In genomic region chr7:100836812-100837098, GRCh38 we compare ENCODE assay signal across 1 cellular context.
TF ChIP-seq lines count a peak whose summit lies in the region.

No MANE protein-coding gene starts in this region.

TF ChIP-seq in GM12878, 131 proteins besides CTCF, POLR2A, EP300 and RAD21:
- TF ChIP-seq HCFC1 (IDR thresholded peaks at IDR 0.05; ENCODE audit: low read length) (no peak), USF2 (IDR thresholded peaks at IDR 0.05; ENCODE audit: borderline replicate concordance, low read depth, low read length) (no peak), GABPA (IDR thresholded peaks at IDR 0.05; ENCODE audit: low read depth) (no peak), RUNX3 (IDR thresholded peaks at IDR 0.05; ENCODE audit: low read length) (no peak)
